27 cellular contexts compared by ENCODE assay signal in genomic region chr3:156189927-156190326, GRCh38.
"Had no signal": no experiment of that assay in that cellular context is flagged by ENCODE, and none has a peak within 500 bp of the region (broad histone marks: within the 10 kb centered on the region; RNA-seq: fewer than 3 reads in every experiment).

No MANE protein-coding gene starts in this region.

- H3K4me3 ChIP-seq: cardiac muscle cell had no signal

- DNase-seq: activated CD4-positive, alpha-beta memory T cell treated with anti-CD3 and anti-CD28 coated beads, Interleukin-2, amount 10 ng/mL, durations not matched to agents 7 days and 5 days; activated CD4-positive, alpha-beta T cell treated with anti-CD3 and anti-CD28 coated beads for 1 hour; activated CD4-positive, alpha-beta T cell treated with anti-CD3 and anti-CD28 coated beads for 48 hours; activated CD4-positive, CD25-positive, alpha-beta regulatory T cell; activated CD8-positive, alpha-beta memory T cell treated with anti-CD3 and anti-CD28 coated beads for 24 hours; activated gamma-delta T cell; activated naive CD4-positive, alpha-beta T cell treated with Interleukin-2 at 50 U/mL for 16 hours; activated naive CD8-positive, alpha-beta T cell treated with anti-CD3 and anti-CD28 coated beads, Interleukin-2, amount 10 ng/mL, durations not matched to agents 7 days and 5 days; activated T-cell treated with anti-CD3 and anti-CD28 coated beads, Interleukin-2, amount 50 U/mL, for 1 hour; anterior cingulate cortex; Kasumi-1; KG1; MM.1S; MV-4-11; NCI-H1092; NCI-H1436 treated with DMSO at 0.1 percent for 48 hours; NCI-H1694 treated with DMSO at 0.1 percent for 48 hours; NCI-H2029; NCI-H345; NCI-H524 treated with DMSO at 0.1 percent for 48 hours; SIG-M5; T1000; WERI-Rb-1 had no signal

- ATAC-seq: Panc1, Right ventricle myocardium inferior had no signal

- H3K27ac ChIP-seq: cardiac muscle cell, RWPE1, WERI-Rb-1 had no signal

- H3K27me3 ChIP-seq: cardiac muscle cell had no signal

- H3K36me3 ChIP-seq: cardiac muscle cell, WERI-Rb-1 had no signal
